Comparison of ENCODE assay signal across 22 cellular contexts in the genomic region with DNA sequence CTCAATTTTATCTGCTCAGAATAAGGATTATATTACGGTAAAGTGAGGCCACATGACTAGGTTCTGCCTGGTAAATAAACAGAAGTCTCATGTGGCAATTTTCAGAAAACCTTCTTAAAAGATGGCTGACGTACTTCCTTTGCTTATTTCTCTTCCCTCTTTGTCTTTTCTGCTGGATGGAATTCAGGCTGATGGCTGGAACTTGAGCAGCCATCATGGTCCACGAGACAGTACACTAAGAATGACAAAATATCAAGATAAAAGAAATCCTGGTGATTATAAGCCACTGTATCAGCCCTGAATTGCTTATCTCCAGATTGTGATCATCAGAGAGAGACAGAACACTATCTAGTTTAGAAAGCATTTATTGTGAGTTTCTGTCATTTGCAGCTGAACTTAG. TPM values are rescaled to one million over a fixed set of nuclear protein-coding genes. Genes with fewer than 3 reads are reported as not detected.
DNase-seq lines count a peak whose midpoint lies in the region; ATAC-seq, FAIRE-seq and TF ChIP-seq lines count a peak whose summit lies in the region.
"Had no signal": no experiment of that assay in that cellular context is flagged by ENCODE, and none has a peak within 500 bp of the region (broad histone marks: within the 10 kb centered on the region; RNA-seq: fewer than 3 reads in every experiment).

No MANE protein-coding gene starts in this region.

- no peak overlapping the region for H3K4me2 ChIP-seq in Karpas-422 (ENCODE audit: low read depth, low read length, poor library complexity, severe bottlenecking)
- H3K4me2 ChIP-seq: GM23338 had no signal

- H3K4me1 Mint-ChIP-seq in WTC11: no peaks in the 10 kb centered on the region
- no peaks in the 10 kb centered on the region for H3K4me1 Mint-ChIP-seq in effector memory CD8-positive, alpha-beta T cell (ENCODE audit: low read depth in 2 of 2)

- peaks cover 4% of the 10 kb centered on the region for H3K36me3 Mint-ChIP-seq in WTC11
- H3K36me3 Mint-ChIP-seq in effector memory CD8-positive, alpha-beta T cell (ENCODE audit: insufficient read depth): no peaks in the 10 kb centered on the region
- H3K36me3 Mint-ChIP-seq: CD8-positive, alpha-beta memory T cell had no signal

- no peak overlapping the region for H3K4me3 Mint-ChIP-seq in WTC11
- no peak overlapping the region for H3K4me3 Mint-ChIP-seq in effector memory CD8-positive, alpha-beta T cell
- H3K4me3 Mint-ChIP-seq: CD4-positive, alpha-beta T cell; CD8-positive, alpha-beta memory T cell; GM23338 had no signal

- peaks cover 10% of the 10 kb centered on the region for H3K9me3 Mint-ChIP-seq in WTC11
- H3K9me3 Mint-ChIP-seq in effector memory CD8-positive, alpha-beta T cell: peaks cover 0 to 5% of the 10 kb centered on the region in 2 donors
- H3K9me3 Mint-ChIP-seq: CD4-positive, alpha-beta T cell; GM23338 had no signal

- peak; percentile 57 for DNase-seq in CD1c-positive myeloid dendritic cell (ENCODE audit: extremely low spot score)
- no peak for DNase-seq in WTC11 (ENCODE audit: low spot score)
- no peak for DNase-seq in Karpas-422
- no peak for DNase-seq in effector memory CD8-positive, alpha-beta T cell
- no peak for DNase-seq in urothelium cell line (ENCODE audit: low spot score)
- DNase-seq: C1 segment of cervical spinal cord; Calu3; CD4-positive, alpha-beta T cell; CD8-positive, alpha-beta memory T cell; COR-L47; DMS153; DMS79; EL; GDM1 had no signal

- TF ChIP-seq CTCF in HEK293 (tag by site-specific recombination; IDR thresholded peaks at IDR 0.05) (no peak), WTC11 (IDR thresholded peaks at IDR 0.05) (no peak), neutrophil (IDR thresholded peaks at IDR 0.05) (no peak)

- no peaks in the 10 kb centered on the region for H4K20me1 ChIP-seq in Karpas-422 (ENCODE audit: insufficient read depth, low read depth, low read length)

- H3K79me2 ChIP-seq in Karpas-422 (ENCODE audit: low read length): no peaks in the 10 kb centered on the region

- H3K27me3 Mint-ChIP-seq in WTC11 (ENCODE audit: low read depth): no peaks in the 10 kb centered on the region
- no peaks in the 10 kb centered on the region for H3K27me3 Mint-ChIP-seq in effector memory CD8-positive, alpha-beta T cell
- H3K27me3 Mint-ChIP-seq: CD4-positive, alpha-beta T cell; CD8-positive, alpha-beta memory T cell had no signal

- H3K36me3 ChIP-seq in HEK293 (ENCODE audit: control insufficient read depth in 2 of 2, insufficient read depth in 1 of 2, low read length in 2 of 2) (no peaks in the 10 kb centered on the region), neutrophil (no peaks in the 10 kb centered on the region), Karpas-422 (ENCODE audit: insufficient read depth, low read length) (no peaks in the 10 kb centered on the region)
- H3K36me3 ChIP-seq: HAP-1 had no signal

- H3K4me3 ChIP-seq in HEK293 (ENCODE audit: low read depth, low read length) (no peak overlapping the region), neutrophil (ENCODE audit: low read depth in 1 of 2, low read length in 1 of 2) (no peak overlapping the region), Karpas-422 (ENCODE audit: low read length) (no peak overlapping the region)
- H3K4me3 ChIP-seq: GM12878, GM23338, HAP-1 had no signal

- CTCF ChIA-PET in HEK293 (lab: Yijun Ruan, JAX): no interaction called here
- CTCF ChIA-PET in WTC11 (lab: Charles Lee): no interaction called here

- no peak for ATAC-seq in WTC11
- ATAC-seq in effector memory CD8-positive, alpha-beta T cell (replicated peaks): no peak
- ATAC-seq: GM12878, GM23338 had no signal

- no peaks in the 10 kb centered on the region for H3K9me2 ChIP-seq in Karpas-422 (replicated peaks; ENCODE audit: insufficient read depth, low read length)

- H3K27ac Mint-ChIP-seq in WTC11: no peak overlapping the region
- H3K27ac Mint-ChIP-seq in effector memory CD8-positive, alpha-beta T cell: no peak overlapping the region
- H3K27ac Mint-ChIP-seq: CD4-positive, alpha-beta T cell; CD8-positive, alpha-beta memory T cell; GM23338 had no signal

- no peaks in the 10 kb centered on the region for H3K9me3 ChIP-seq in HEK293 (ENCODE audit: control insufficient read depth, insufficient read depth, low read depth, low read length)
- no peaks in the 10 kb centered on the region for H3K9me3 ChIP-seq in neutrophil
- no peaks in the 10 kb centered on the region for H3K9me3 ChIP-seq in Karpas-422 (ENCODE audit: low read length)
- H3K9me3 ChIP-seq: HAP-1 had no signal

- FAIRE-seq in urothelium cell line (lab: Jason Lieb, UNC): no peak
- FAIRE-seq: GM12878, GM19239, H54 had no signal

- H2AFZ ChIP-seq in Karpas-422 (ENCODE audit: low read length): no peak overlapping the region
- H2AFZ ChIP-seq: GM23338 had no signal

- no peaks in the 10 kb centered on the region for H3K27me3 ChIP-seq in neutrophil
- no peaks in the 10 kb centered on the region for H3K27me3 ChIP-seq in Karpas-422 (ENCODE audit: low read length)

- H3K27ac ChIP-seq in HEK293 (ENCODE audit: extremely low read depth, low read depth, low read length) (no peak overlapping the region), neutrophil (peak overlapping the region; percentile 73), Karpas-422 (ENCODE audit: low read length) (no peak overlapping the region)

- POLR2A ChIA-PET in HEK293 (lab: Yijun Ruan, JAX): no interaction called here
- POLR2A ChIA-PET in WTC11 (lab: Charles Lee): no interaction called here

- H3K4me1 ChIP-seq in HEK293 (ENCODE audit: control insufficient read depth, insufficient read depth, low read length) (no peaks in the 10 kb centered on the region), neutrophil (ENCODE audit: control insufficient read depth in 1 of 2, insufficient read depth in 1 of 2, low read depth in 1 of 2, low read length in 1 of 2) (peaks cover 79% of the 10 kb centered on the region in 2 experiments), Karpas-422 (ENCODE audit: low read length) (no peaks in the 10 kb centered on the region)
- H3K4me1 ChIP-seq: HAP-1 had no signal

- no peak overlapping the region for H3K9ac ChIP-seq in Karpas-422 (ENCODE audit: low read length)

TF ChIP-seq in HEK293, 187 proteins besides CTCF, POLR2A, EP300 and RAD21 (continues in another document):
- no peak for TF ChIP-seq SALL2 (tag by site-specific recombination; IDR thresholded peaks at IDR 0.05; ENCODE audit: borderline replicate concordance)
- no peak for TF ChIP-seq ZNF571 (tag by site-specific recombination; IDR thresholded peaks at IDR 0.05)
- TF ChIP-seq ZNF654 (tag by site-specific recombination; IDR thresholded peaks at IDR 0.05; ENCODE audit: low read depth): no peak
- TF ChIP-seq ZNF398 (tag by site-specific recombination; IDR thresholded peaks at IDR 0.05): no peak
- no peak for TF ChIP-seq ZNF843 (tag by site-specific recombination; IDR thresholded peaks at IDR 0.05)
- no peak for TF ChIP-seq ZNF791 (tag by site-specific recombination; IDR thresholded peaks at IDR 0.05)
- TF ChIP-seq ZNF341 (tag by site-specific recombination; IDR thresholded peaks at IDR 0.05; ENCODE audit: low read depth): no peak
- no peak for TF ChIP-seq ZNF302 (tag by site-specific recombination; IDR thresholded peaks at IDR 0.05; ENCODE audit: low read depth)
- no peak for TF ChIP-seq ZFHX2 (tag by site-specific recombination; conservative IDR thresholded peaks at IDR 0.05)
- TF ChIP-seq ZXDB (tag by site-specific recombination; IDR thresholded peaks at IDR 0.05): no peak

TF ChIP-seq in WTC11, 78 proteins besides CTCF, POLR2A, EP300 and RAD21:
- no peak for TF ChIP-seq ZNF281 (CRISPR knock-in tag; IDR thresholded peaks at IDR 0.05)
- no peak for TF ChIP-seq GABPB1 (CRISPR knock-in tag; IDR thresholded peaks at IDR 0.05)
- TF ChIP-seq ATF2 (CRISPR knock-in tag; IDR thresholded peaks at IDR 0.05; ENCODE audit: borderline replicate concordance, low read depth): no peak
- TF ChIP-seq GTF2I (CRISPR knock-in tag; conservative IDR thresholded peaks at IDR 0.05): peak; percentile 73
- no peak for TF ChIP-seq ETV6 (CRISPR knock-in tag; IDR thresholded peaks at IDR 0.05)
- TF ChIP-seq SMAD4 (CRISPR knock-in tag; IDR thresholded peaks at IDR 0.05): no peak

RNA-seq across cellular contexts. Expression of gene SLC8A1, which starts 31.7 kb away (rescaled TPM):
- total RNA-seq in WTC11 (2021): 1.4 to 2.6 TPM (median 1.7 TPM) in 3 replicates
- total RNA-seq in Karpas-422 (2014; rRNA removed; shearing (Covaris generic); ENCODE audit: low replicate concordance): not detected in 2 replicates
- total RNA-seq: A673 had no signal
